ENCODE assay signal across 13 cellular contexts in the genomic region with DNA sequence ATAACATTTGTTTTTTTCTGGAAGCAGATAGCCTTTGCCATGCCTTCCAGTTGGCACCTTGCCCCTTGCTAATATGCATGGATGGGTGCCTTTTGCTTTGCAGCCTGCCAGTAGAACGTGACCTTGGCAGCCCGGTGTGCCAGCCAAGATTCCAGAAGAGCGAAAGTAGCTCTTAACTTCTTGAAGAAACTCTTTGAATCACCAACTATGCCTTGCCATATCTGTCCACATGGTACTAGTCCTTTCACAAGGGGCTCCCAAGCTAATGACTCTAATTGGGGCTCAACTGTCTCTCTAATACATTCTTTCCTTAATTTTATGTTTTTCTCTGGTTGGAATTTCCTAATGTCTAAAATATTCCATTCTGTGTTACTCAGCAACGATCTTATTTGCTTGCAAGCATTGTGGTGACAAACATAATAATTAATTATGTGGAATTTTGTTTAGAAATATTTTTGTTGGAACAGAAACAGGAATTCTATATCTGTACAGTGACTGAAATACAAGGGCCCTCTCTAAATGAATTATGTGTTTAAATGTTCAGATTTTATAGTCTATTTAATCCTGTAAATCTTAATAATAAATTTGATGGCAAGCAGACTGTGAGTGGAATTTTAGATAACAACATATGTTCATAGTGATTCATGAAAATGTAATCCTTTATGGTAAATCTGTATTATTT. TPM values are rescaled to one million over a fixed set of nuclear protein-coding genes. Genes with fewer than 3 reads are reported as not detected.
DNase-seq lines count a peak whose midpoint lies in the region; ATAC-seq, FAIRE-seq and TF ChIP-seq lines count a peak whose summit lies in the region.
"Had no signal": no experiment of that assay in that cellular context is flagged by ENCODE, and none has a peak within 500 bp of the region (broad histone marks: within the 10 kb centered on the region; RNA-seq: fewer than 3 reads in every experiment).

No MANE protein-coding gene starts in this region.

- H3K27me3 ChIP-seq in astrocyte (ENCODE audit: insufficient read depth, low read length), result no peaks in the 10 kb centered on the region
- H3K27me3 ChIP-seq in thoracic aorta (replicated peaks; ENCODE audit: insufficient read depth), result no peaks in the 10 kb centered on the region
- H3K27me3 ChIP-seq: foreskin keratinocyte had no signal

- no peak overlapping the region for H3K4me3 ChIP-seq in astrocyte (ENCODE audit: insufficient read depth, low read depth, low read length)
- peak overlapping the region; percentile 47 for H3K4me3 ChIP-seq in thoracic aorta

- H3K9ac ChIP-seq in astrocyte (ENCODE audit: low read length), result peak overlapping the region; percentile 17

- H3K27me3 Mint-ChIP-seq in astrocyte (ENCODE audit: low read depth, unreplicated experiment), result no peaks in the 10 kb centered on the region
- H3K27me3 Mint-ChIP-seq: activated naive CD8-positive, alpha-beta T cell treated with anti-CD3 and anti-CD28 coated beads for 36 hours had no signal

- H3K4me1 ChIP-seq in astrocyte (ENCODE audit: insufficient read depth, low read length) (peaks cover 11% of the 10 kb centered on the region), thoracic aorta (ENCODE audit: control insufficient read depth in 1 of 2, low read depth in 2 of 2) (peaks cover 10 to 37% of the 10 kb centered on the region in 2 donors)

- H4K20me1 ChIP-seq in astrocyte (ENCODE audit: insufficient read depth, low read length), result no peaks in the 10 kb centered on the region

- H3K79me2 ChIP-seq in astrocyte (ENCODE audit: insufficient read depth, low read length), result peaks cover 20% of the 10 kb centered on the region

- H2AFZ ChIP-seq in astrocyte (ENCODE audit: low read depth, low read length), result no peak overlapping the region

- FAIRE-seq in astrocyte (lab: Jason Lieb, UNC), result no peak

- H3K9me3 ChIP-seq in astrocyte (ENCODE audit: insufficient read depth, low read depth, low read length) (no peaks in the 10 kb centered on the region), thoracic aorta (no peaks in the 10 kb centered on the region)

- H3K4me3 Mint-ChIP-seq in astrocyte (ENCODE audit: unreplicated experiment), result no peak overlapping the region
- H3K4me3 Mint-ChIP-seq: activated naive CD8-positive, alpha-beta T cell treated with anti-CD3 and anti-CD28 coated beads for 36 hours; nephron progenitor cell had no signal

- H3K9me3 Mint-ChIP-seq in astrocyte (ENCODE audit: unreplicated experiment), result no peaks in the 10 kb centered on the region
- H3K9me3 Mint-ChIP-seq: nephron progenitor cell had no signal

- TF ChIP-seq CTCF in astrocyte (IDR thresholded peaks at IDR 0.05; ENCODE audit: insufficient read depth, low read depth, low read length) (no peak), thoracic aorta (IDR thresholded peaks at IDR 0.05) (no peak)

- no peak overlapping the region for H3K27ac Mint-ChIP-seq in astrocyte (ENCODE audit: unreplicated experiment)
- H3K27ac Mint-ChIP-seq: activated naive CD8-positive, alpha-beta T cell treated with anti-CD3 and anti-CD28 coated beads for 36 hours; nephron progenitor cell had no signal

- H3K4me2 ChIP-seq in astrocyte (ENCODE audit: low read length), result peak overlapping the region; percentile 42

- peak; percentile 73 for ATAC-seq in thoracic aorta (ENCODE audit: insufficient number of reproducible peaks, low FRiP score, low read depth)
- ATAC-seq: foreskin keratinocyte had no signal

- H3K36me3 ChIP-seq in astrocyte (ENCODE audit: insufficient read depth, low read length), result no peaks in the 10 kb centered on the region
- no peaks in the 10 kb centered on the region for H3K36me3 ChIP-seq in thoracic aorta

- H3K4me1 Mint-ChIP-seq in astrocyte (ENCODE audit: low read depth, unreplicated experiment), result peaks cover 7% of the 10 kb centered on the region

- DNase-seq in DMS 273 (lab: John Stamatoyannopoulos, UW; ENCODE audit: unreplicated experiment), result peak; percentile 81
- no peak for DNase-seq in DMS 273 treated with DMSO at 0.1 percent for 48 hours (lab: John Stamatoyannopoulos, UW)
- peak; percentile 63 for DNase-seq in astrocyte (ENCODE audit: low read depth)
- peak; percentile 7 for DNase-seq in hepatic stellate cell (ENCODE audit: low spot score)
- peak; percentile 18 for DNase-seq in thoracic aorta (ENCODE audit: low spot score)
- DNase-seq in NCI-H82 (lab: John Stamatoyannopoulos, UW), result no peak
- no peak for DNase-seq in NCI-H1436 treated with DMSO at 0.1 percent for 48 hours (lab: John Stamatoyannopoulos, UW)
- DNase-seq in activated naive CD4-positive, alpha-beta T cell treated with anti-CD3 and anti-CD28 coated beads, Interleukin-2, amount 50 U/mL, for 16 hours, result no peak
- DNase-seq: activated naive CD8-positive, alpha-beta T cell treated with anti-CD3 and anti-CD28 coated beads for 36 hours; foreskin keratinocyte; GOT3; nephron progenitor cell had no signal

- peaks cover 4% of the 10 kb centered on the region for H3K36me3 Mint-ChIP-seq in astrocyte (ENCODE audit: low read depth, unreplicated experiment)
- H3K36me3 Mint-ChIP-seq: activated naive CD8-positive, alpha-beta T cell treated with anti-CD3 and anti-CD28 coated beads for 36 hours had no signal

- H3K27ac ChIP-seq in astrocyte (ENCODE audit: low read depth, low read length) (peak overlapping the region; percentile 48), thoracic aorta (peak overlapping the region; percentile 41 to 65)
- H3K27ac ChIP-seq: 22Rv1, foreskin keratinocyte had no signal

RNA-seq across cellular contexts. Expression of a gene that starts 45.8 kb away (rescaled TPM):
- 20.2 and 27.6 TPM in 2 replicates for total RNA-seq in astrocyte
- total RNA-seq in thoracic aorta, result 10 to 100 TPM; 64.1 to 81.6 TPM

Comparison
In these comparisons a context has a peak if more than half of its experiments do, and no peak if none do; other contexts are left out.
1. DNase-seq: peak in DMS 273 (single experiment), astrocyte (single experiment), hepatic stellate cell (single experiment) and thoracic aorta (single experiment); none in DMS 273 treated with DMSO at 0.1 percent for 48 hours (single experiment), NCI-H82 (single experiment), NCI-H1436 treated with DMSO at 0.1 percent for 48 hours (single experiment) and activated naive CD4-positive, alpha-beta T cell treated with anti-CD3 and anti-CD28 coated beads, Interleukin-2, amount 50 U/mL, for 16 hours (single experiment).